Comparison of ENCODE assay signal across 1 cellular context in the genomic region with DNA sequence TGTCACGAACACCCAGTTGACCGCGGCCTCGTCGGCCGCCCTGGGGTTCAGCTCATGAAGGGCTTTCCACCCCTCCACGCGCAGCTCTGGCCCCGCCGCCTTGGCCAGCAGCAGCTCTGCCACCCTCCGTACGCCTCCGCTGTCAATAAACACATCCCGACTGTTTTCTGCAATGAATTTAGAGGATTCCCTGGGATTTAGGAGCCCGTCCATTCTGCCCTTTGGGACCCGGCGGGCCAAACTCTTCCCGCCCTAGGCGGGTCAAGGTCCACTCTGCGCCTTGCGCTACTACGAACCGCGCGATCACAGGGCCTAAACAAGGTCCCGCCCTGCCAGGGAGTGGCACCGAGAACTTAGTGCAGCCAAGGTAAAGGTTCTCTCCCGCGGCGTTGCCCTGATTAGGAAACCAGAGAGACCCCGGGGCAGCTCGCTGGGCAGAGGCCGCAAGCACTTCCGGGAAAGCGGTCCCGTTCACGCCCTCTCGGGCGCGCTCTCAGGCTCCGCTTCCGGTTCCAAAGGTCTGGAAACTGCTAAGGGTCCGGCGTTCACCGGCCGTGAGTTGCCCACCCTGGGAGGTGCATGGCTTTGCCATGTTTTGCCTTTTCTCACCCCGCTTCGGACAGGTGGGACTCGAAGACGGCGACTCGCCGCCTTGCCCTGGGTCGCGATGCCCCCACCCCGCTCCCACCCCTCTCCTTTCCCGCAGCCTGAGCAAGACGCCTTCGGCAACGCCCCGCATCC.
A peak's percentile ranks its signal among the peaks of the same experiment; 100 is the strongest.
TF ChIP-seq lines count a peak whose summit lies in the region.

No MANE protein-coding gene starts in this region.

TF ChIP-seq in endothelial cell of umbilical vein, 7 proteins besides CTCF, POLR2A, EP300 and RAD21:
- TF ChIP-seq MYC (IDR thresholded peaks at IDR 0.05; ENCODE audit: low read depth, low read length) (no peak), GATA2 (IDR thresholded peaks at IDR 0.05; ENCODE audit: insufficient read depth, insufficient read length, low read depth, low read length) (no peak), POLR2AphosphoS5 (IDR thresholded peaks at IDR 0.05; ENCODE audit: insufficient read depth, low read depth, low read length) (peak; percentile 40)
TF ChIP-seq in endothelial cell of umbilical vein: peak in this region for 1.
